ENCODE assay signal across 2 cellular contexts in genomic region chr2:101438555-101438954, GRCh38. TPM values are rescaled to one million over a fixed set of nuclear protein-coding genes. Genes with fewer than 3 reads are reported as not detected.
"Had no signal": no experiment of that assay in that cellular context is flagged by ENCODE, and none has a peak within 500 bp of the region (broad histone marks: within the 10 kb centered on the region; RNA-seq: fewer than 3 reads in every experiment).

No MANE protein-coding gene starts in this region.

RNA-seq across cellular contexts. Expression of gene RFX8, which starts 36.4 kb away (rescaled TPM):
- total RNA-seq: HT-29 had no signal

RNA-seq across cellular contexts. Expression of gene CREG2, which starts 51.3 kb away (rescaled TPM):
- total RNA-seq: HT-29, IMR-90 had no signal
